In genomic region chr16:14685870-14686793, GRCh38 we compare ENCODE assay signal across 1 cellular context.
A peak's percentile ranks its signal among the peaks of the same experiment; 100 is the strongest.
TF ChIP-seq lines count a peak whose summit lies in the region.

No MANE protein-coding gene starts in this region.

TF ChIP-seq in K562, 482 proteins besides CTCF, POLR2A, EP300 and RAD21:
- TF ChIP-seq FOSL1 (tag; conservative IDR thresholded peaks at IDR 0.05) (0 out of 2 replicates have a peak, but pooled peaks have one; percentile 9), ARID1B (IDR thresholded peaks at IDR 0.05) (0 out of 2 replicates have a peak, but pooled peaks have one; percentile 11)
- TF ChIP-seq, protein P1, sequence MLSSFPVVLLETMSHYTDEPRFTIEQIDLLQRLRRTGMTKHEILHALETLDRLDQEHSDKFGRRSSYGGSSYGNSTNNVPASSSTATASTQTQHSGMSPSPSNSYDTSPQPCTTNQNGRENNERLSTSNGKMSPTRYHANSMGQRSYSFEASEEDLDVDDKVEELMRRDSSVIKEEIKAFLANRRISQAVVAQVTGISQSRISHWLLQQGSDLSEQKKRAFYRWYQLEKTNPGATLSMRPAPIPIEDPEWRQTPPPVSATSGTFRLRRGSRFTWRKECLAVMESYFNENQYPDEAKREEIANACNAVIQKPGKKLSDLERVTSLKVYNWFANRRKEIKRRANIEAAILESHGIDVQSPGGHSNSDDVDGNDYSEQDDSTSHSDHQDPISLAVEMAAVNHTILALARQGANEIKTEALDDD (IDR thresholded peaks at IDR 0.05) = peak; percentile 86
